ENCODE assay signal across 8 cellular contexts in the genomic region with DNA sequence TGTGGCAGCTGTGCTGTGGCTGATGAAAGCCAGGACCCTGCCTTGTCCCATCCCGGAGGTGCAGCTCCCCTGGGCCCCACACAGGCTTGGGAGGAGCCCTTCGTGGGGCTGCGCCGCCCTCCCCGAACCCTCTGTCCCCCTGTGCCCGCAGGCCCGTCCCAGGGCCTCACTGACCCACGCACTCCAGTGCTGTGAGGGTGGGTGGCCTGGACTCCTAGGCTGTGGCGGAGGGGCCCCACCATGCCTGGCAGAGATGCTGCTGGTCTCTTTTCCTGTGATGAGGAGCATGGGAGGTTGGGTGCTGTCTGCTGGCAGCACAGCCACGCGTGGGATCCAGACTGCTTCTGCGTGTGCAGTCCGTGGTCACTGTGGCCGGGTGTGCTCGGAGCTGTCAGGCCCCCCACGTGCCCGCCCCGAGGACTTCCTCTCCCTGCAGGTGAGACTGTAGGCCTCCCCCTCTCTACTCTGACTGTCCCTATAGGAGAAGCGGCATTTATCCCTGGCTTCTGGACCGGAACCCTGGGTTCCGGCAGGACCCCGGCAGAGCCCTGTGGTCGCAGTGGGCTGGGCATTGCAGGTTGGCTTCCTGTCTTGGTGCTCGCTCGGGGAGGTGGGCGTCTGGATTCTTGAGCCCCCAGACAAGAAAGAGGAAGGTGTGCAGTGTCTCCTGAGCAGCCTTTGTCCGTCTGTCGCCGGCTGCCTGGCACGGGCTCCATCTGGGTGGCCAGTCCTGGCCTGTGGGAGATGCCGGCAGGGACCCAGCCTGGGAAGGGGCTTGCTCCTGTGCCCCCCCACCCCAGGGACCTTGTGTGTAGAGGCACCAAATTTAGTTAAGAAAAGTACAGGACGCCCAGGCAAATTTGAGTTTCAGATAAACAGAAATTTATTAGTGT. TPM values are rescaled to one million over a fixed set of nuclear protein-coding genes. Genes with fewer than 3 reads are reported as not detected.
DNase-seq lines count a peak whose midpoint lies in the region; ATAC-seq, FAIRE-seq and TF ChIP-seq lines count a peak whose summit lies in the region.

No MANE protein-coding gene starts in this region.

- no peaks in the 10 kb centered on the region for H3K9me3 Mint-ChIP-seq in central memory CD8-positive, alpha-beta T cell
- no peaks in the 10 kb centered on the region for H3K9me3 Mint-ChIP-seq in natural killer cell

- peak overlapping the region; percentile 91 for H3K4me3 Mint-ChIP-seq in central memory CD8-positive, alpha-beta T cell
- peak overlapping the region; percentile 87 for H3K4me3 Mint-ChIP-seq in natural killer cell

- no peak overlapping the region for H2BK5ac ChIP-seq in IMR-90 (ENCODE audit: low read depth, low read length, poor library complexity, severe bottlenecking)

- no peak overlapping the region for H3K27ac ChIP-seq in IMR-90 (ENCODE audit: insufficient read depth, low read length)

- H3K27ac Mint-ChIP-seq in central memory CD8-positive, alpha-beta T cell (ENCODE audit: low read depth), result peak overlapping the region; percentile 86
- peak overlapping the region; percentile 68 to 86 for H3K27ac Mint-ChIP-seq in natural killer cell

- dilution Hi-C loops in IMR-90 (cut with HindIII; ENCODE audit: low sequenced_read_pairs, unreplicated experiment), result no loop called here

- H2BK20ac ChIP-seq in IMR-90 (ENCODE audit: low read depth, low read length), result no peak overlapping the region

- peak overlapping the region; percentile 99 for H2AK9ac ChIP-seq in IMR-90 (replicated peaks; ENCODE audit: low read depth, low read length, poor library complexity)

- no peak for TF ChIP-seq POLR2A in IMR-90 (IDR thresholded peaks at IDR 0.05; ENCODE audit: low read depth, low read length)

- intact Hi-C loops in IMR-90 (cut with micrococcal nuclease), result no loop called here
- intact Hi-C loops in natural killer cell (cut with micrococcal nuclease), result no loop called here

- H4K5ac ChIP-seq in IMR-90 (ENCODE audit: low read depth, low read length), result no peak overlapping the region

- 86% methylated on average over 4 of the region's 32 CpGs; no CpG with 5 or more reads in 1 of the 2 experiments for WGBS in IMR-90 (ENCODE audit: extremely low coverage in 2 of 2, insufficient read length in 1 of 2), 2 experiments

- H3K36me3 Mint-ChIP-seq in central memory CD8-positive, alpha-beta T cell (ENCODE audit: insufficient read depth), result peaks cover 8% of the 10 kb centered on the region
- no peaks in the 10 kb centered on the region for H3K36me3 Mint-ChIP-seq in natural killer cell

- CTCF ChIA-PET in IMR-90 (lab: Yijun Ruan, JAX), result no interaction called here

- no peak overlapping the region for H2BK15ac ChIP-seq in IMR-90 (ENCODE audit: low read depth, low read length)

- no peak overlapping the region for H3K18ac ChIP-seq in IMR-90 (ENCODE audit: low read depth, low read length)

- H3K9ac ChIP-seq in IMR-90 (ENCODE audit: low read depth, low read length), result no peak overlapping the region

- no peak overlapping the region for H2AFZ ChIP-seq in IMR-90 (replicated peaks; ENCODE audit: low read length, poor library complexity)

- H3K23ac ChIP-seq in IMR-90 (ENCODE audit: low read depth, low read length), result no peak overlapping the region

- H3K27me3 Mint-ChIP-seq in central memory CD8-positive, alpha-beta T cell, result no peaks in the 10 kb centered on the region
- no peaks in the 10 kb centered on the region for H3K27me3 Mint-ChIP-seq in natural killer cell (ENCODE audit: low read depth in 2 of 2)

- no peak overlapping the region for H3K14ac ChIP-seq in IMR-90 (replicated peaks; ENCODE audit: low read depth, low read length)

- peaks cover 10% of the 10 kb centered on the region; the same call in 1 of the 2 replicates for H3K9me1 ChIP-seq in IMR-90 (ENCODE audit: insufficient read depth, low read length)

- H3K36me3 ChIP-seq in BE2C, result peaks cover 35% of the 10 kb centered on the region
- peaks cover 14% of the 10 kb centered on the region for H3K36me3 ChIP-seq in IMR-90 (ENCODE audit: control insufficient read depth, insufficient read depth, low read length)

- no peaks in the 10 kb centered on the region for H3K27me3 ChIP-seq in BE2C
- H3K27me3 ChIP-seq in IMR-90 (ENCODE audit: control insufficient read depth, insufficient read depth, low read length), result no peaks in the 10 kb centered on the region

- H3K79me1 ChIP-seq in IMR-90 (ENCODE audit: low read depth in 1 of 2, low read length in 2 of 2), result peaks cover 4 to 52% of the 10 kb centered on the region in 2 experiments

- TF ChIP-seq CTCF in BE2C (IDR thresholded peaks at IDR 0.05; ENCODE audit: low read depth, low read length), result no peak
- no peak for TF ChIP-seq CTCF in IMR-90 (conservative IDR thresholded peaks at IDR 0.05; ENCODE audit: low read depth, low read length)
- TF ChIP-seq CTCF in natural killer cell (IDR thresholded peaks at IDR 0.05), result no peak
- no peak for TF ChIP-seq CTCF in D721Med (IDR thresholded peaks at IDR 0.05; ENCODE audit: insufficient read depth, missing control alignments)

- H4K91ac ChIP-seq in IMR-90 (ENCODE audit: insufficient read depth, low read depth, low read length), result no peak overlapping the region

- H3K4me3 ChIP-seq in BE2C (ENCODE audit: low read depth, low read length), result peak overlapping the region; percentile 90
- no peak overlapping the region for H3K4me3 ChIP-seq in IMR-90 (ENCODE audit: insufficient read depth, low read depth, low read length)

- no peak for ATAC-seq in IMR-90 (ENCODE audit: low read depth)
- ATAC-seq in central memory CD8-positive, alpha-beta T cell (replicated peaks; ENCODE audit: extremely low read depth, poor library complexity, severe bottlenecking), result no peak
- ATAC-seq in natural killer cell, result peak in 2 of 3 donors; percentile 10 to 31
- no peak for ATAC-seq in HG03442 (IDR thresholded peaks at IDR 0.05; ENCODE audit: unreplicated experiment)

- H3K9me3 ChIP-seq in BE2C (no peaks in the 10 kb centered on the region), IMR-90 (ENCODE audit: control insufficient read depth, insufficient read depth, low read length) (no peaks in the 10 kb centered on the region)

- H3K56ac ChIP-seq in IMR-90 (ENCODE audit: extremely low read depth, insufficient read depth, low read length), result no peak overlapping the region

- H3K4me1 Mint-ChIP-seq in central memory CD8-positive, alpha-beta T cell, result peaks cover 25% of the 10 kb centered on the region
- H3K4me1 Mint-ChIP-seq in natural killer cell, result peaks cover 34 to 44% of the 10 kb centered on the region in 2 donors

- no peak for DNase-seq in BE2C
- DNase-seq in IMR-90, result no peak
- no peak for DNase-seq in central memory CD8-positive, alpha-beta T cell (ENCODE audit: low spot score in 2 of 2)
- DNase-seq in natural killer cell, result no peak
- DNase-seq in DMS153 (lab: John Stamatoyannopoulos, UW), result no peak
- DNase-seq in D721Med (ENCODE audit: insufficient read length, low spot score), result no peak
- DNase-seq in NCI-H524 treated with DMSO at 0.1 percent for 48 hours (lab: John Stamatoyannopoulos, UW), result no peak

- peak overlapping the region; percentile 99; the same call in 1 of the 2 replicates for H3K4me2 ChIP-seq in IMR-90 (ENCODE audit: low read depth, low read length)

- no TSS peak for BruUV-seq in IMR-90 (replicated peaks; lab: Mats Ljungman, UMichigan)

- POLR2A ChIA-PET in IMR-90 (lab: Charles Lee; ENCODE audit: unreplicated experiment), result no interaction called here

- peaks cover 16% of the 10 kb centered on the region for H3K4me1 ChIP-seq in BE2C
- peaks cover 18% of the 10 kb centered on the region for H3K4me1 ChIP-seq in IMR-90 (ENCODE audit: control insufficient read depth, insufficient read depth, low read length)

- no peak overlapping the region; the same call in 1 of the 2 replicates for H3K4ac ChIP-seq in IMR-90 (ENCODE audit: low read depth, low read length)

- peaks cover 46% of the 10 kb centered on the region for H4K20me1 ChIP-seq in IMR-90 (ENCODE audit: insufficient read depth, low read length)

- H4K8ac ChIP-seq in IMR-90 (ENCODE audit: low read depth in 2 of 2, low read length in 2 of 2), result 0 out of 4 replicates have a peak overlapping the region, but pooled peaks of 1 of the 2 experiments have one; percentile 17

- in situ Hi-C loops in IMR-90 (cut with MboI; ENCODE audit: low sequenced_read_pairs), result no loop called here

- TF ChIP-seq RAD21 in IMR-90 (IDR thresholded peaks at IDR 0.05; ENCODE audit: low read length), result no peak

- H2BK120ac ChIP-seq in IMR-90 (ENCODE audit: low read depth, low read length), result no peak overlapping the region

- FAIRE-seq in D721Med (lab: Jason Lieb, UNC), result no peak

- H2AK5ac ChIP-seq in IMR-90 (ENCODE audit: low read depth, low read length), result no peak overlapping the region

TF ChIP-seq in IMR-90, 13 proteins besides CTCF, POLR2A, EP300 and RAD21:
- no peak for TF ChIP-seq NFE2L2 (IDR thresholded peaks at IDR 0.05; ENCODE audit: low read depth, low read length)
- TF ChIP-seq RCOR1 (IDR thresholded peaks at IDR 0.05; ENCODE audit: insufficient replicate concordance, low read length), result no peak
- TF ChIP-seq BHLHE40 (IDR thresholded peaks at IDR 0.05; ENCODE audit: low read depth, low read length), result no peak
- TF ChIP-seq MXI1 (IDR thresholded peaks at IDR 0.05; ENCODE audit: borderline replicate concordance, low read depth, low read length), result no peak

RNA-seq across cellular contexts. Expression of a gene that starts 2.3 kb away (rescaled TPM):
- polyA plus RNA-seq in BE2C (2012; ENCODE audit: insufficient read depth, insufficient read length, low read depth), result 121 TPM
- total RNA-seq in IMR-90 (2012; rRNA removed) (19.4 and 21.5 TPM in 2 replicates), natural killer cell (100 to 1,000 TPM; 104 to 125 (median 112) TPM)
- polyA plus RNA-seq in IMR-90 (2012; rRNA removed), result 61.6 and 74.5 TPM in 2 replicates
- polyA plus RNA-seq in IMR-90 (2012; cell fraction: cytosol; rRNA removed), result 55.0 and 55.6 TPM in 2 replicates
- 408 and 869 TPM in 2 replicates for polyA plus RNA-seq in IMR-90 (2012; cell fraction: nucleus; rRNA removed; ENCODE audit: low replicate concordance)

RNA-seq across cellular contexts. Expression of a gene that starts 23.6 kb away (rescaled TPM):
- 2.7 TPM for polyA plus RNA-seq in BE2C (2012; ENCODE audit: insufficient read depth, insufficient read length, low read depth)
- under 0.01 and 0.18 TPM in 2 replicates for total RNA-seq in IMR-90 (2012; rRNA removed)
- 0.10 and 0.11 TPM in 2 replicates for polyA plus RNA-seq in IMR-90 (2012; rRNA removed)
- polyA plus RNA-seq in IMR-90 (2012; cell fraction: cytosol; rRNA removed), result 0.03 and 0.12 TPM in 2 replicates
- 1.5 and 1.6 TPM in 2 replicates for polyA plus RNA-seq in IMR-90 (2012; cell fraction: nucleus; rRNA removed; ENCODE audit: low replicate concordance)
- total RNA-seq in natural killer cell, result 1 to 10 TPM in 2 of 3 donors, under 1 TPM in 1; 0.23 to 1.9 (median 1.8) TPM

RNA-seq across cellular contexts. Expression of a gene that starts 52.7 kb away (rescaled TPM):
- polyA plus RNA-seq in BE2C (2012; ENCODE audit: insufficient read depth, insufficient read length, low read depth), result 2,068 TPM
- total RNA-seq in IMR-90 (2012; rRNA removed), result 18.1 and 20.3 TPM in 2 replicates
- polyA plus RNA-seq in IMR-90 (2012; rRNA removed), result 123 and 149 TPM in 2 replicates
- 196 and 200 TPM in 2 replicates for polyA plus RNA-seq in IMR-90 (2012; cell fraction: cytosol; rRNA removed)
- polyA plus RNA-seq in IMR-90 (2012; cell fraction: nucleus; rRNA removed; ENCODE audit: low replicate concordance), result 61.5 and 154 TPM in 2 replicates
- 1 to 10 TPM; 1.7 to 4.6 (median 2.0) TPM for total RNA-seq in natural killer cell

Comparison
In these comparisons a context has a peak if more than half of its experiments do, and no peak if none do; other contexts are left out.
1. ATAC-seq: peak in natural killer cell (2 of 3); none in IMR-90 (single experiment), central memory CD8-positive, alpha-beta T cell (single experiment) and HG03442 (single experiment).